8 cellular contexts compared by ENCODE assay signal in the genomic region with DNA sequence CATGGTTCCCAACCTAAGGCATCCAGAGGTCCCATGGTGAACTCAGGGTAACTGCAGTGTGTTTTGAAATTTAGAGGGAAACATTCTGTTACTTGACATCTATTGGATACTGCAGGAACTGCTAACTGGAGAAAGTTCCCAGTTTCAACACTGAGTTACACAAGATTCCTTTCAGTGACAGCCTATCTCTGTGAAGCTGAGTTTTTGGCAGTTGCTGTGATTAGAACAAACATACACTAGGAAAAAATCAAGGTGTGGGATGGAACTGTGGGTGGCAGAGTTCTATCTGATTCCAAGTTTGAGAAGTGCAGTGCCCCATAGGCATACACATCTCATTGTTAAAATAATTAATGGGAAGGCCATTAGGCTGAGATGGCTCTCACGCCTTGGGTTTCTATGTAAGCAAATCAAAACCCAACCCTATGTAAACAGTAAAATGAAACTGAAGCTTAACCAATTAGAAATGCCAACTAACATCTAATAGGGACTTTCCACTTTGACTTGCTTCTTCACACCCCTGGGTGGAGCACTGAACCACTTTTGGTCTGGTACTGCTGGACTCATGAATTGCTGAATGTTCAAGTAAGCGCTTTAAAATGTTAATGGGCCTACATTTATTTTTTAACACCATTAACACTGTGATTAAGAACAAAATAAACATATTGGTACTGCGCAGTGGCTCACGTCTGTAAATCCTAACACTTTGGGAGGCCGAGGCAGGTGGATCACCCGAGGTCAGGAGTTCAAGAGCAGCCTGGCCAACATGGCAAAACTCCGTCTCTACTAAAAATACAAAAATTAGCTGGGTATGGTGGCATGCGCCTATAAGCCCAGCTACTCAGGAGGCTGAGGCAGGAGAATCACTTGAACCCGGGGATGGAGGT. TPM values are rescaled to one million over a fixed set of nuclear protein-coding genes. Genes with fewer than 3 reads are reported as not detected.
DNase-seq lines count a peak whose midpoint lies in the region; ATAC-seq, FAIRE-seq and TF ChIP-seq lines count a peak whose summit lies in the region.

No MANE protein-coding gene starts in this region.

- FAIRE-seq in astrocyte (lab: Jason Lieb, UNC) (no peak), frontal cortex (lab: Jason Lieb, UNC) (no peak)

- H3K4me2 ChIP-seq in astrocyte (ENCODE audit: low read length) (no peak overlapping the region), mesenchymal stem cell (ENCODE audit: low read length, poor library complexity, severe bottlenecking) (no peak overlapping the region)

- H3K9me3 ChIP-seq in astrocyte (ENCODE audit: insufficient read depth, low read depth, low read length), result no peaks in the 10 kb centered on the region
- H3K9me3 ChIP-seq in mesenchymal stem cell (ENCODE audit: control insufficient read depth, low read length), result no peaks in the 10 kb centered on the region

- H4K91ac ChIP-seq in mesenchymal stem cell (ENCODE audit: low read length), result no peak overlapping the region

- no peaks in the 10 kb centered on the region for H3K79me2 ChIP-seq in astrocyte (ENCODE audit: insufficient read depth, low read length)

- H3K4me3 Mint-ChIP-seq in astrocyte (ENCODE audit: unreplicated experiment), result no peak overlapping the region

- H3K79me1 ChIP-seq in mesenchymal stem cell (replicated peaks; ENCODE audit: low read length, poor library complexity, severe bottlenecking), result peaks cover 1% of the 10 kb centered on the region

- peak; percentile 38; the same call in 1 of the 2 replicates for TF ChIP-seq CTCF in GM12875 (IDR thresholded peaks at IDR 0.05; ENCODE audit: borderline replicate concordance, insufficient read depth, low read depth, low read length)
- TF ChIP-seq CTCF in astrocyte (IDR thresholded peaks at IDR 0.05; ENCODE audit: insufficient read depth, low read depth, low read length), result no peak

- H3K14ac ChIP-seq in mesenchymal stem cell (ENCODE audit: low read length in 2 of 2), result no peak overlapping the region

- no peak overlapping the region for H3K4ac ChIP-seq in mesenchymal stem cell (ENCODE audit: low read depth in 1 of 2, low read length in 2 of 2)

- no peak overlapping the region for H2BK120ac ChIP-seq in mesenchymal stem cell (ENCODE audit: low read depth, low read length)

- H3K4me1 Mint-ChIP-seq in astrocyte (ENCODE audit: low read depth, unreplicated experiment), result no peaks in the 10 kb centered on the region

- peak; percentile 83 for ATAC-seq in GM21423 (IDR thresholded peaks at IDR 0.05; ENCODE audit: unreplicated experiment)

- H4K8ac ChIP-seq in mesenchymal stem cell (ENCODE audit: low read length), result no peak overlapping the region

- H3K36me3 ChIP-seq in astrocyte (ENCODE audit: insufficient read depth, low read length) (no peaks in the 10 kb centered on the region), mesenchymal stem cell (ENCODE audit: control insufficient read depth in 1 of 2, insufficient read depth in 2 of 2, low read depth in 1 of 2, low read length in 2 of 2) (no peaks in the 10 kb centered on the region)

- H2AFZ ChIP-seq in astrocyte (ENCODE audit: low read depth, low read length) (no peak overlapping the region), mesenchymal stem cell (ENCODE audit: low read depth, low read length) (no peak overlapping the region)

- peaks cover 2% of the 10 kb centered on the region for H3K27me3 Mint-ChIP-seq in astrocyte (ENCODE audit: low read depth, unreplicated experiment)

- H3K4me1 ChIP-seq in astrocyte (ENCODE audit: insufficient read depth, low read length) (no peaks in the 10 kb centered on the region), mesenchymal stem cell (ENCODE audit: control insufficient read depth, insufficient read depth, low read depth, low read length) (no peaks in the 10 kb centered on the region)

- H3K36me3 Mint-ChIP-seq in astrocyte (ENCODE audit: low read depth, unreplicated experiment), result no peaks in the 10 kb centered on the region

- no peak overlapping the region for H3K18ac ChIP-seq in mesenchymal stem cell (ENCODE audit: low read depth in 1 of 2, low read length in 2 of 2)

- H2BK12ac ChIP-seq in mesenchymal stem cell (ENCODE audit: low read length in 2 of 2), result no peak overlapping the region

- H3K27ac Mint-ChIP-seq in astrocyte (ENCODE audit: unreplicated experiment), result no peak overlapping the region

- no peak overlapping the region for H3K27ac ChIP-seq in astrocyte (ENCODE audit: low read depth, low read length)
- no peak overlapping the region for H3K27ac ChIP-seq in mesenchymal stem cell (ENCODE audit: low read length, poor library complexity, severe bottlenecking)

- 95% methylated on average over 9 of the region's 9 CpGs for WGBS in mesenchymal stem cell

- no peak overlapping the region for H3K23ac ChIP-seq in mesenchymal stem cell (ENCODE audit: low read length in 2 of 2)

- H3K9me3 Mint-ChIP-seq in astrocyte (ENCODE audit: unreplicated experiment), result peaks cover 3% of the 10 kb centered on the region

- DNase-seq in HT-29 (ENCODE audit: low spot score) (peak; percentile 83), astrocyte (ENCODE audit: low read depth) (peak; percentile 57), mesenchymal stem cell (peak; percentile 50), NCI-H524 treated with DMSO at 0.1 percent for 48 hours (lab: John Stamatoyannopoulos, UW) (no peak), frontal cortex (ENCODE audit: low spot score in 2 of 2) (no peak)
- no peak for DNase-seq in stimulated activated naive CD4-positive, alpha-beta T cell (lab: John Stamatoyannopoulos, UW)

- H2BK15ac ChIP-seq in mesenchymal stem cell (ENCODE audit: low read depth, poor library complexity, severe bottlenecking), result no peak overlapping the region

- H3K4me3 ChIP-seq in GM12875 (ENCODE audit: low read depth, low read length) (no peak overlapping the region), astrocyte (ENCODE audit: insufficient read depth, low read depth, low read length) (no peak overlapping the region), mesenchymal stem cell (ENCODE audit: insufficient read depth in 1 of 2, low read depth in 1 of 2, low read length in 2 of 2) (no peak overlapping the region)

- H3K9ac ChIP-seq in astrocyte (ENCODE audit: low read length) (no peak overlapping the region), mesenchymal stem cell (ENCODE audit: low read length) (peak overlapping the region; percentile 19)

- H2AK5ac ChIP-seq in mesenchymal stem cell (ENCODE audit: low read length, severe bottlenecking), result no peak overlapping the region

- H3K27me3 ChIP-seq in astrocyte (ENCODE audit: insufficient read depth, low read length) (no peaks in the 10 kb centered on the region), mesenchymal stem cell (ENCODE audit: control insufficient read depth in 1 of 2, insufficient read depth in 1 of 2, low read length in 2 of 2) (no peaks in the 10 kb centered on the region)

- H2BK5ac ChIP-seq in mesenchymal stem cell (ENCODE audit: low read depth, low read length, poor library complexity, severe bottlenecking), result no peak overlapping the region

- H4K20me1 ChIP-seq in astrocyte (ENCODE audit: insufficient read depth, low read length), result peaks cover 4% of the 10 kb centered on the region

RNA-seq across cellular contexts. Expression of gene TBC1D7, which starts 55.2 kb away (rescaled TPM):
- 12.9 and 13.1 TPM in 2 replicates for total RNA-seq in HT-29 (2014; rRNA removed; shearing (Covaris generic))
- total RNA-seq in astrocyte (27.2 and 27.9 TPM in 2 replicates), frontal cortex (37.5 TPM)
- polyA plus RNA-seq in mesenchymal stem cell (2013, experiment 1 of 2), result 31.7 TPM
- 30.4 TPM for polyA plus RNA-seq in mesenchymal stem cell (2013, experiment 2 of 2)

Comparison
In these comparisons a context has a peak if more than half of its experiments do, and no peak if none do; other contexts are left out.
1. DNase-seq: peak in HT-29 (single experiment), astrocyte (single experiment) and mesenchymal stem cell (single experiment); none in NCI-H524 treated with DMSO at 0.1 percent for 48 hours (single experiment), frontal cortex (0 of 2) and stimulated activated naive CD4-positive, alpha-beta T cell (0 of 6).